Comparison of ENCODE assay signal across 9 cellular contexts in genomic region chr13:98484289-98485219, GRCh38.
DNase-seq lines count a peak whose midpoint lies in the region; ATAC-seq, FAIRE-seq and TF ChIP-seq lines count a peak whose summit lies in the region.
"Had no signal": no experiment of that assay in that cellular context is flagged by ENCODE, and none has a peak within 500 bp of the region (broad histone marks: within the 10 kb centered on the region; RNA-seq: fewer than 3 reads in every experiment).

No MANE protein-coding gene starts in this region.

- DNase-seq in GM10266 (ENCODE audit: extremely low spot score) (peak; percentile 54), HT1080 (ENCODE audit: low read depth) (peak; percentile 100), SHP77 (lab: John Stamatoyannopoulos, UW) (peak; percentile 56 to 81), Right ventricle myocardium superior (peak; percentile 67), posterior vena cava (ENCODE audit: low spot score) (peak; percentile 92), urothelium cell line (ENCODE audit: low spot score) (peak; percentile 86), BE2C (no peak)
- DNase-seq in activated naive CD4-positive, alpha-beta T cell treated with anti-CD3 and anti-CD28 coated beads, Interleukin-2, amount 50 U/mL, for 16 hours, result peak; percentile 50
- DNase-seq: activated naive CD8-positive, alpha-beta T cell treated with anti-CD3 and anti-CD28 coated beads, Interleukin-2, amount 10 ng/mL, durations not matched to agents 7 days and 5 days had no signal

- H3K36me3 ChIP-seq in BE2C, result no peaks in the 10 kb centered on the region

- H3K9me3 ChIP-seq in BE2C, result no peaks in the 10 kb centered on the region

- no peak for FAIRE-seq in urothelium cell line (lab: Jason Lieb, UNC)

- no peak overlapping the region for H3K4me3 ChIP-seq in BE2C (ENCODE audit: low read depth, low read length)

- H3K27me3 ChIP-seq in BE2C, result no peaks in the 10 kb centered on the region

- no peak for TF ChIP-seq CTCF in GM10266 (IDR thresholded peaks at IDR 0.05; ENCODE audit: control insufficient read depth, insufficient read depth, low read depth, missing control alignments)
- TF ChIP-seq CTCF in BE2C (IDR thresholded peaks at IDR 0.05; ENCODE audit: low read depth, low read length), result no peak

- intact Hi-C loops in Right ventricle myocardium superior (cut with DNase I) (no loop called here), posterior vena cava (cut with DNase I) (loop anchor here in 1 of 2 donors (10.0 kb wide), 1 partner anchor 60 kb away; no protein-coding TSS in a partner anchor)

- peaks cover 51% of the 10 kb centered on the region for H3K4me1 ChIP-seq in BE2C

- peak; percentile 65 for ATAC-seq in Right ventricle myocardium superior (ENCODE audit: poor library complexity)
